ENCODE assay signal across 2 cellular contexts in the genomic region with DNA sequence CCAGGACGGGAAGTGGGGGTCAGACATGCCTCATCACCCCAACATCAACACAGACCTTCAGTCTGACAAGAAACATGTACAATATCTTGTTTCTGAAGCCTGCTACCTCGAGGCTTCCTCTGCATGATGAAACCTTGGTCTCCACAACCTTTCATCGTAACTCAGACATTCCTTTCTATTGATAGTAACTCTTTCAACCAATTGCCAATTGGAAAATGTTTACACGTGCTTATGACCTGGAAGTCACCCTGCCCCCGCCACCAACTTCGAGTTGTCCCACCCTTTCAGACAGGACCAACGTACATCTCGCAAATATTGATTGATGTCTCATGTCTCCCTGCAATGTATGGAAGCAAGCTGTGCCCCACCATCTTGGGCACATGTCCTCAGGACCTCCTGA.
A peak's percentile ranks its signal among the peaks of the same experiment; 100 is the strongest.
TF ChIP-seq lines count a peak whose summit lies in the region.

No MANE protein-coding gene starts in this region.

TF ChIP-seq in liver, 16 proteins besides CTCF, POLR2A, EP300 and RAD21 (continued from another document):
- TF ChIP-seq HNF4G (IDR thresholded peaks at IDR 0.05) (no peak), ZBTB33 (IDR thresholded peaks at IDR 0.05) (no peak), HNF4A (conservative IDR thresholded peaks at IDR 0.05) (peak in 1 of 2 donors; percentile 6)

TF ChIP-seq in SK-N-SH, 30 proteins besides CTCF, POLR2A, EP300 and RAD21 (continued from another document):
- TF ChIP-seq REST (IDR thresholded peaks at IDR 0.05; ENCODE audit: low read depth, low read length) (no peak), RFX5 (IDR thresholded peaks at IDR 0.05; ENCODE audit: low read length) (no peak), ZBTB33 (IDR thresholded peaks at IDR 0.05; ENCODE audit: borderline replicate concordance, low read depth) (no peak), YY1 (IDR thresholded peaks at IDR 0.05; ENCODE audit: low read depth) (no peak), SIN3A (IDR thresholded peaks at IDR 0.05; ENCODE audit: borderline replicate concordance, low read depth, low read length) (no peak)
